Comparison of ENCODE assay signal across 13 cellular contexts in genomic region chr5:60334281-60334713, GRCh38.
DNase-seq lines count a peak whose midpoint lies in the region; ATAC-seq and TF ChIP-seq lines count a peak whose summit lies in the region.
"Had no signal": no experiment of that assay in that cellular context is flagged by ENCODE, and none has a peak within 500 bp of the region (broad histone marks: within the 10 kb centered on the region; RNA-seq: fewer than 3 reads in every experiment).

No MANE protein-coding gene starts in this region.

- no peak overlapping the region for H2AK5ac ChIP-seq in IMR-90 (ENCODE audit: low read depth, low read length)

- H3K9me1 ChIP-seq in IMR-90 (ENCODE audit: insufficient read depth, low read length): no peaks in the 10 kb centered on the region

- H3K4ac ChIP-seq in IMR-90 (ENCODE audit: low read depth, low read length): no peak overlapping the region

- CTCF ChIA-PET in IMR-90 (lab: Yijun Ruan, JAX): no interaction called here

- H2AFZ ChIP-seq in IMR-90 (replicated peaks; ENCODE audit: low read length, poor library complexity): no peak overlapping the region

- no peaks in the 10 kb centered on the region for H3K27me3 ChIP-seq in IMR-90 (ENCODE audit: control insufficient read depth, insufficient read depth, low read length)

- no peaks in the 10 kb centered on the region for H4K20me1 ChIP-seq in IMR-90 (ENCODE audit: insufficient read depth, low read length)

- H3K18ac ChIP-seq in IMR-90 (ENCODE audit: low read depth, low read length): no peak overlapping the region

- no peak overlapping the region for H3K14ac ChIP-seq in IMR-90 (replicated peaks; ENCODE audit: low read depth, low read length)

- peak; percentile 82 for DNase-seq in AG08395 (ENCODE audit: low spot score)
- peak; percentile 65 for DNase-seq in IMR-90
- DNase-seq in astrocyte of the spinal cord (ENCODE audit: low read depth, low spot score): peak; percentile 88
- peak; percentile 12 for DNase-seq in kidney glomerular epithelial cell (lab: John Stamatoyannopoulos, UW)
- DNase-seq in left ventricle myocardium superior: no peak
- DNase-seq in NCI-H2029 (lab: John Stamatoyannopoulos, UW): no peak
- no peak for DNase-seq in D341Med (ENCODE audit: low spot score)
- DNase-seq: activated CD8-positive, alpha-beta memory T cell treated with anti-CD3 and anti-CD28 coated beads, Interleukin-2, amount 50 U/mL, for 48 hours; effector CD4-positive, alpha-beta T cell; NCI-H69; SHP77 treated with DMSO at 0.1 percent for 48 hours; WERI-Rb-1 had no signal

- no peak overlapping the region for H4K8ac ChIP-seq in IMR-90 (ENCODE audit: low read depth in 2 of 2, low read length in 2 of 2)

- no peaks in the 10 kb centered on the region for H3K9me3 ChIP-seq in IMR-90 (ENCODE audit: control insufficient read depth, insufficient read depth, low read length)

- no peak overlapping the region for H2BK120ac ChIP-seq in IMR-90 (ENCODE audit: low read depth, low read length)

- H2BK15ac ChIP-seq in IMR-90 (ENCODE audit: low read depth, low read length): no peak overlapping the region

- no peak overlapping the region for H3K9ac ChIP-seq in IMR-90 (ENCODE audit: low read depth, low read length)

- no peak overlapping the region for H3K27ac ChIP-seq in IMR-90 (ENCODE audit: insufficient read depth, low read length)
- H3K27ac ChIP-seq: WERI-Rb-1 had no signal

- no peak overlapping the region for H4K91ac ChIP-seq in IMR-90 (ENCODE audit: insufficient read depth, low read depth, low read length)

- no peak overlapping the region for H3K4me2 ChIP-seq in IMR-90 (ENCODE audit: low read depth, low read length)

- TF ChIP-seq CTCF in IMR-90 (conservative IDR thresholded peaks at IDR 0.05; ENCODE audit: low read depth, low read length) (no peak), astrocyte of the spinal cord (IDR thresholded peaks at IDR 0.05; ENCODE audit: low read depth, low read length) (no peak)

- H2BK5ac ChIP-seq in IMR-90 (ENCODE audit: low read depth, low read length, poor library complexity, severe bottlenecking): no peak overlapping the region

- H3K4me3 ChIP-seq in IMR-90 (ENCODE audit: insufficient read depth, low read depth, low read length) (no peak overlapping the region), astrocyte of the spinal cord (ENCODE audit: low read depth, low read length) (no peak overlapping the region)

- H3K56ac ChIP-seq in IMR-90 (ENCODE audit: extremely low read depth, insufficient read depth, low read length): no peak overlapping the region

- no TSS peak for BruUV-seq in IMR-90 (replicated peaks; lab: Mats Ljungman, UMichigan)

- H3K23ac ChIP-seq in IMR-90 (ENCODE audit: low read depth, low read length): no peak overlapping the region

- peak; percentile 63; the same call in 1 of the 2 replicates for ATAC-seq in IMR-90 (ENCODE audit: low read depth)
- no peak for ATAC-seq in left ventricle myocardium superior
- no peak for ATAC-seq in GM21825 (IDR thresholded peaks at IDR 0.05; ENCODE audit: unreplicated experiment)

- H2BK20ac ChIP-seq in IMR-90 (ENCODE audit: low read depth, low read length): no peak overlapping the region

- H4K5ac ChIP-seq in IMR-90 (ENCODE audit: low read depth, low read length): no peak overlapping the region

- no peak for TF ChIP-seq RAD21 in IMR-90 (IDR thresholded peaks at IDR 0.05; ENCODE audit: low read length)

- no CpG with 5 or more reads among the region's 2 CpGs for WGBS in IMR-90 (ENCODE audit: extremely low coverage in 2 of 2, insufficient read length in 1 of 2), 2 experiments

- POLR2A ChIA-PET in IMR-90 (lab: Charles Lee; ENCODE audit: unreplicated experiment): no interaction called here

- no peak for TF ChIP-seq POLR2A in IMR-90 (IDR thresholded peaks at IDR 0.05; ENCODE audit: low read depth, low read length)

- in situ Hi-C loops in IMR-90 (cut with MboI; ENCODE audit: low sequenced_read_pairs): no loop called here
- in situ Hi-C loops in astrocyte of the spinal cord (cut with HindIII; ENCODE audit: low sequenced_read_pairs): no loop called here

- dilution Hi-C loops in IMR-90 (cut with HindIII; ENCODE audit: low sequenced_read_pairs, unreplicated experiment): no loop called here

- intact Hi-C loops in IMR-90 (cut with micrococcal nuclease) (no loop called here), left ventricle myocardium superior (cut with micrococcal nuclease) (no loop called here)

- H3K4me1 ChIP-seq in IMR-90 (ENCODE audit: control insufficient read depth, insufficient read depth, low read length): no peaks in the 10 kb centered on the region

- no peaks in the 10 kb centered on the region for H3K36me3 ChIP-seq in IMR-90 (ENCODE audit: control insufficient read depth, insufficient read depth, low read length)
- H3K36me3 ChIP-seq: WERI-Rb-1 had no signal

- H2AK9ac ChIP-seq in IMR-90 (replicated peaks; ENCODE audit: low read depth, low read length, poor library complexity): no peak overlapping the region

- no peaks in the 10 kb centered on the region for H3K79me1 ChIP-seq in IMR-90 (ENCODE audit: low read depth in 1 of 2, low read length in 2 of 2)

TF ChIP-seq in IMR-90, 13 proteins besides CTCF, POLR2A, EP300 and RAD21:
- TF ChIP-seq MAFK (IDR thresholded peaks at IDR 0.05; ENCODE audit: low read depth, low read length) (no peak), CEBPB (IDR thresholded peaks at IDR 0.05; ENCODE audit: low read depth, low read length) (peak; percentile 46; the same call in 1 of the 2 replicates)

Comparison
In these comparisons a context has a peak if more than half of its experiments do, and no peak if none do; other contexts are left out.
1. DNase-seq: peak in AG08395 (single experiment), IMR-90 (single experiment), astrocyte of the spinal cord (single experiment) and kidney glomerular epithelial cell (single experiment); none in left ventricle myocardium superior (single experiment), NCI-H2029 (single experiment) and D341Med (single experiment).